27 cellular contexts compared by ENCODE assay signal in the genomic region with DNA sequence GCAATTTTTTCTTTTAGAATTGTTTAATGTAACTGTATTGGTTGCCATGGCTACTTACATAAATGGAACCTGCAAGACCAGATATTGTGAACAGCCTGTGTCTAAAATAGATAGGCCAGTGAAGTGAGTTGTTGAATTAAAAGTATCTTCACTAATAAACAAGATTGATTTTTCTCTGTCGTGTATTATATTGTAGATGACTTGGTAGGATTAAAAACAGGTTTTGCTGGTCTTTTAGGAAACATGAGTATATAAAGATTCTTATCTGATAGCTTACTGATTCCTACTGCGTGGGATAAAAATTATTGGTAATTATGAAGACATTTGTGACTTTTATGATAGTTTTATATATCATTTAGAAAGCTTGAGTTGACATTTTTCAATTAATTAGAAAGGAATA.
"Had no signal": no experiment of that assay in that cellular context is flagged by ENCODE, and none has a peak within 500 bp of the region (broad histone marks: within the 10 kb centered on the region; RNA-seq: fewer than 3 reads in every experiment).

No MANE protein-coding gene starts in this region.

- H3K9me3 Mint-ChIP-seq: dendritic cell treated with granulocyte-macrophage colony-stimulating factor and Interleukin-4, amounts not matched to agents 40 ng/mL and 50 ng/mL, for 4 days; stimulated activated memory B cell treated with anti-CD40 and anti-IgM and Interleukin-4, amounts not matched to agents 10 μg/mL and 1 μg/mL and 100 μg/mL, for 72 hours; stimulated activated naive CD8-positive, alpha-beta T cell treated with anti-CD3 and anti-CD28 coated beads, Interleukin-15, Interleukin-2, amounts not matched to agents 100 ng/mL and 50 ng/mL, for 24 hours had no signal

- H3K4me3 Mint-ChIP-seq: dendritic cell treated with granulocyte-macrophage colony-stimulating factor and Interleukin-4, amounts not matched to agents 40 ng/mL and 50 ng/mL, for 4 days; endodermal cell; naive thymus-derived CD8-positive, alpha-beta T cell; nephron progenitor cell; stimulated activated memory B cell treated with anti-CD40 and anti-IgM and Interleukin-4, amounts not matched to agents 10 μg/mL and 1 μg/mL and 100 μg/mL, for 72 hours; stimulated activated naive CD8-positive, alpha-beta T cell treated with anti-CD3 and anti-CD28 coated beads, Interleukin-15, Interleukin-2, amounts not matched to agents 100 ng/mL and 50 ng/mL, for 24 hours had no signal

- H3K4me2 ChIP-seq: hepatocyte had no signal

- ATAC-seq: esophagus mucosa; gastroesophageal sphincter; heart left ventricle; left lobe of liver; naive thymus-derived CD8-positive, alpha-beta T cell; psoas muscle; right cardiac atrium; stimulated activated memory B cell treated with anti-CD40 and anti-IgM and Interleukin-4, amounts not matched to agents 10 μg/mL and 1 μg/mL and 100 μg/mL, for 72 hours had no signal

- H3K27ac Mint-ChIP-seq: dendritic cell treated with granulocyte-macrophage colony-stimulating factor and Interleukin-4, amounts not matched to agents 40 ng/mL and 50 ng/mL, for 4 days; endodermal cell; nephron progenitor cell; stimulated activated memory B cell treated with anti-CD40 and anti-IgM and Interleukin-4, amounts not matched to agents 10 μg/mL and 1 μg/mL and 100 μg/mL, for 72 hours; stimulated activated naive CD8-positive, alpha-beta T cell treated with anti-CD3 and anti-CD28 coated beads, Interleukin-15, Interleukin-2, amounts not matched to agents 100 ng/mL and 50 ng/mL, for 24 hours had no signal

- H2AFZ ChIP-seq: hepatocyte had no signal

- H3K36me3 ChIP-seq: gastroesophageal sphincter, sigmoid colon, thoracic aorta, tibial nerve, upper lobe of left lung had no signal

- H3K27me3 ChIP-seq: gastroesophageal sphincter, heart left ventricle, hepatocyte, sigmoid colon, tibial nerve, upper lobe of left lung had no signal

- H3K4me1 Mint-ChIP-seq: endodermal cell; nephron progenitor cell; stimulated activated memory B cell treated with anti-CD40 and anti-IgM and Interleukin-4, amounts not matched to agents 10 μg/mL and 1 μg/mL and 100 μg/mL, for 72 hours had no signal

- H3K4me1 ChIP-seq: psoas muscle, tibial nerve had no signal

- H3K27ac ChIP-seq: epithelial cell of prostate, gastroesophageal sphincter, heart left ventricle, hepatocyte, psoas muscle, sigmoid colon, thoracic aorta, tibial nerve, upper lobe of left lung had no signal

- H3K4me3 ChIP-seq: gastroesophageal sphincter, heart left ventricle, hepatocyte, psoas muscle, sigmoid colon, thoracic aorta, tibial nerve, upper lobe of left lung had no signal

- H3K9me3 ChIP-seq: gastroesophageal sphincter, heart left ventricle, psoas muscle, sigmoid colon, thoracic aorta, tibial nerve, upper lobe of left lung had no signal

- H3K27me3 Mint-ChIP-seq: dendritic cell treated with granulocyte-macrophage colony-stimulating factor and Interleukin-4, amounts not matched to agents 40 ng/mL and 50 ng/mL, for 4 days; naive thymus-derived CD8-positive, alpha-beta T cell; stimulated activated memory B cell treated with anti-CD40 and anti-IgM and Interleukin-4, amounts not matched to agents 10 μg/mL and 1 μg/mL and 100 μg/mL, for 72 hours; stimulated activated naive CD8-positive, alpha-beta T cell treated with anti-CD3 and anti-CD28 coated beads, Interleukin-15, Interleukin-2, amounts not matched to agents 100 ng/mL and 50 ng/mL, for 24 hours had no signal

- H3K36me3 Mint-ChIP-seq: stimulated activated memory B cell treated with anti-CD40 and anti-IgM and Interleukin-4, amounts not matched to agents 10 μg/mL and 1 μg/mL and 100 μg/mL, for 72 hours had no signal

- FAIRE-seq: urothelium cell line had no signal

- DNase-seq: effector CD8-positive, alpha-beta T cell; endodermal cell; foreskin fibroblast; heart left ventricle; kidney; mammary epithelial cell; mesendoderm; naive thymus-derived CD8-positive, alpha-beta T cell; nephron progenitor cell; nucleus accumbens; psoas muscle; right cardiac atrium; sigmoid colon; stimulated activated CD4-positive, alpha-beta T cell treated with anti-CD3 and anti-CD28 coated beads, Interleukin-2, amount 100 ng/mL, for 24 hours; stimulated activated CD4-positive, alpha-beta T cell treated with anti-CD3 and anti-CD28 coated beads, Interleukin-4, amount 100 ng/mL, for 4 hours; upper lobe of left lung had no signal
